1 cellular context compared by ENCODE assay signal in the genomic region with DNA sequence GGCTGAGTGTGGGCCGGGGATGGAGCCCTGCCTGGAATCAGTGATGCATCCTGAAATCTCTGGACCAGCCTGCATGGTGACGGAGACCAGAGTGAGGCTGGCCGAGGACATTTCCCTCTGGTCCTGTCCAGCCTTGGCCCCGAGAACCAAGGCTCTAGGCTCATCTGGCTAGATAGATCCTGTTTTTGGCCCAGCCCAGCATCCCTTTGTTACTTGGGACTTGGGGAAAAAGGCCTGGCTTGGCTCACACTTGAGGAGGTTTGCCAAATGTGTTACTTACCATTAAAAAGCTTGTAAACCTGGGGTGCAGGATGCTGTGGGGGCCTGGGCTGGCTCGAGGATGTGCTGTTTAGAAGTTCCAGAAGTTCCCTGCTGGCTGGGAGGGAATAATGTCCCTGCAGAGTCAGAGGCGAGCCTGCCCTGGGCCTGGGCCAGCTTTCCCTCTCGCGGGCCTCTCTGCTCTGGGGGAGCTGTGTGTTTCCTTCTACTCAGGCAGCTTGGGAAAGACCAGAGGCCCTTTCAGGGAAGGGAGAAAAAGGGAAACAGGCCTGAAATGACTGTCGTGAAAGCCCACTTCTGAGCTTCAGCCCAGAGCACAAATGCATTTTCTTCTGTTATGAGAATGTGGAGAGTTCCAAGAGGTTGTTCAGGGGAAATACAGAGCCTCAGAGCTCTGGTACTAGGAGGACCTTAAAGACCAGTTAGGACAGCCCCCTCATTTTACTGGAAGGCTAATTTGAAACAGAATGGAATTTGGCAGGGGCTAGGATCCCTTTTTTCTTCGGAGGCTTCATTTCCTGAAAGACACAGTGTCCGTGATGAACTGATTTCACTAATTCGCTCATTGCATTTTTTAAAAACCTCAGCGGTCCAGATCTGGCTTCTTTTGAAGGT.
TF ChIP-seq lines count a peak whose summit lies in the region.

No MANE protein-coding gene starts in this region.

TF ChIP-seq in K562, 482 proteins besides CTCF, POLR2A, EP300 and RAD21 (continued from another document and continues in another):
- no peak for TF ChIP-seq MITF (IDR thresholded peaks at IDR 0.05)
- TF ChIP-seq, protein P1, sequence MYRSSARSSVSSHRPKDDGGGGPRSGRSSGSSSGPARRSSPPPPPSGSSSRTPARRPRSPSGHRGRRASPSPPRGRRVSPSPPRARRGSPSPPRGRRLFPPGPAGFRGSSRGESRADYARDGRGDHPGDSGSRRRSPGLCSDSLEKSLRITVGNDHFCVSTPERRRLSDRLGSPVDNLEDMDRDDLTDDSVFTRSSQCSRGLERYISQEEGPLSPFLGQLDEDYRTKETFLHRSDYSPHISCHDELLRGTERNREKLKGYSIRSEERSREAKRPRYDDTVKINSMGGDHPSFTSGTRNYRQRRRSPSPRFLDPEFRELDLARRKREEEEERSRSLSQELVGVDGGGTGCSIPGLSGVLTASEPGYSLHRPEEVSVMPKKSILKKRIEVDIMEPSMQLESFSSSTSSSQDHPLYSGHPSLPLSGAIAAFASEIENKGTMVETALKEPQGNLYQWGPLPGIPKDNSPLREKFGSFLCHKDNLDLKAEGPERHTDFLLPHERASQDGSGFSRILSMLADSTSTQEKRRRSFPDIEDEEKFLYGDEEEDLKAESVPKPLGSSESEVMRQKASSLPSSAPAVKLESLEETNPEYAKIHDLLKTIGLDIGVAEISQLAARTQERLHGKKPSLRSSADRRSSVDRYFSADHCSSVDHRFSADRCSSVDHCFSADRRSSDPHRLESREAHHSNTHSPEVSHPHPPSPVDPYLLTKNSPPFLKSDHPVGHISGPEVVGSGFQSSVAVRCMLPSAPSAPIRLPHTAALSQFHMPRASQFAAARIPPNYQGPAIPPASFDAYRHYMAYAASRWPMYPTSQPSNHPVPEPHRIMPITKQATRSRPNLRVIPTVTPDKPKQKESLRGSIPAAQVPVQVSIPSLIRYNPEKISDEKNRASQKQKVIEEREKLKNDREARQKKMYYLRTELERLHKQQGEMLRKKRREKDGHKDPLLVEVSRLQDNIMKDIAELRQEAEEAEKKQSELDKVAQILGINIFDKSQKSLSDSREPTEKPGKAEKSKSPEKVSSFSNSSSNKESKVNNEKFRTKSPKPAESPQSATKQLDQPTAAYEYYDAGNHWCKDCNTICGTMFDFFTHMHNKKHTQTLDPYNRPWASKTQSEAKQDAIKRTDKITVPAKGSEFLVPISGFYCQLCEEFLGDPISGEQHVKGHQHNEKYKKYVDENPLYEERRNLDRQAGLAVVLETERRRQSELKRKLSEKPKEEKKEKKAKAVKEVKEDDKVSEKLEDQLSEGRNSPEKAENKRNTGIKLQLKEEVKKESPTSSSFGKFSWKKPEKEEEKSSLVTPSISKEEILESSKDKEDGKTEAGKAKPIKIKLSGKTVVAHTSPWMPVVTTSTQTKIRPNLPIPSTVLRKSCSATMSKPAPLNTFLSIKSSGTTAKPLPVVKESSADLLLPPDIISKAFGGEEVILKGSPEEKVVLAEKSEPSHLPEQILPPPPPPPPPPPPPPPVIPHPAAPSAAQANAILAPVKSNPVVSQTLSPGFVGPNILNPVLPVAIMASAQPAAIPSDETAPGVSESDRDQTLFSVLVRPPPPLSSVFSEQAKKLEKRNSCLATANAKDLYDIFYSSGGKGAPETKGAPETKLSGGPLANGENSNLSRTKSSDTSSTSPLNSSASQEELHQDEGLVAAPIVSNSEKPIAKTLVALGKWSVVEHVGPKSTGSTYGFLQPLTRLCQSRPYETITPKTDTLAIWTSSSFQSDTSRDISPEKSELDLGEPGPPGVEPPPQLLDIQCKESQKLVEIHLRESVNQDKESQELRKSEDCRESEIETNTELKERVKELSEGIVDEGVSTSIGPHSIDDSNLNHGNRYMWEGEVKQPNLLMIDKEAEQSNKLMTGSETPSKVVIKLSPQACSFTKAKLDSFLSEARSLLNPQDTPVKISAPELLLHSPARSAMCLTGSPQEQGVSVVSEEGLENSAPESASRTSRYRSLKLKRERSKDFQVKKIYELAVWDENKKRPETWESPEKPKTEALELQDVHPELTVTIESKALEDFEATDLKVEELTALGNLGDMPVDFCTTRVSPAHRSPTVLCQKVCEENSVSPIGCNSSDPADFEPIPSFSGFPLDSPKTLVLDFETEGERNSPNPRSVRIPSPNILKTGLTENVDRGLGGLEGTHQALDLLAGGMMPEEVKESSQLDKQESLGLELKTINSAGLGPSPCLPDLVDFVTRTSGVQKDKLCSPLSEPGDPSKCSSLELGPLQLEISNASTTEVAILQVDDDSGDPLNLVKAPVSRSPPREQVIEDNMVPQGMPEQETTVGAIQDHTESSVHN (IDR thresholded peaks at IDR 0.05; ENCODE audit: borderline replicate concordance in 1 of 2, low read depth in 1 of 2) = no peak
- no peak for TF ChIP-seq SUPT5H (IDR thresholded peaks at IDR 0.05)
- TF ChIP-seq, protein P2, sequence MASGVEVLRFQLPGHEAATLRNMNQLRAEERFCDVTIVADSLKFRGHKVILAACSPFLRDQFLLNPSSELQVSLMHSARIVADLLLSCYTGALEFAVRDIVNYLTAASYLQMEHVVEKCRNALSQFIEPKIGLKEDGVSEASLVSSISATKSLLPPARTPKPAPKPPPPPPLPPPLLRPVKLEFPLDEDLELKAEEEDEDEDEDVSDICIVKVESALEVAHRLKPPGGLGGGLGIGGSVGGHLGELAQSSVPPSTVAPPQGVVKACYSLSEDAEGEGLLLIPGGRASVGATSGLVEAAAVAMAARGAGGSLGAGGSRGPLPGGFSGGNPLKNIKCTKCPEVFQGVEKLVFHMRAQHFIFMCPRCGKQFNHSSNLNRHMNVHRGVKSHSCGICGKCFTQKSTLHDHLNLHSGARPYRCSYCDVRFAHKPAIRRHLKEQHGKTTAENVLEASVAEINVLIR (CRISPR knock-in tag; IDR thresholded peaks at IDR 0.05) = no peak
- TF ChIP-seq SRSF9 (IDR thresholded peaks at IDR 0.05; ENCODE audit: borderline replicate concordance, low read depth, low read length) = no peak
- TF ChIP-seq ATF4 (CRISPR knock-in tag; IDR thresholded peaks at IDR 0.05) = no peak
- TF ChIP-seq ZNF785 (CRISPR knock-in tag; IDR thresholded peaks at IDR 0.05) = no peak
- TF ChIP-seq ETS2 (tag; IDR thresholded peaks at IDR 0.05; ENCODE audit: borderline replicate concordance, poor library complexity, severe bottlenecking) = no peak
- TF ChIP-seq ZNF398 (CRISPR knock-in tag; IDR thresholded peaks at IDR 0.05) = no peak
- no peak for TF ChIP-seq GTF2F1 (IDR thresholded peaks at IDR 0.05; ENCODE audit: low read depth, low read length)
- TF ChIP-seq, protein P3, sequence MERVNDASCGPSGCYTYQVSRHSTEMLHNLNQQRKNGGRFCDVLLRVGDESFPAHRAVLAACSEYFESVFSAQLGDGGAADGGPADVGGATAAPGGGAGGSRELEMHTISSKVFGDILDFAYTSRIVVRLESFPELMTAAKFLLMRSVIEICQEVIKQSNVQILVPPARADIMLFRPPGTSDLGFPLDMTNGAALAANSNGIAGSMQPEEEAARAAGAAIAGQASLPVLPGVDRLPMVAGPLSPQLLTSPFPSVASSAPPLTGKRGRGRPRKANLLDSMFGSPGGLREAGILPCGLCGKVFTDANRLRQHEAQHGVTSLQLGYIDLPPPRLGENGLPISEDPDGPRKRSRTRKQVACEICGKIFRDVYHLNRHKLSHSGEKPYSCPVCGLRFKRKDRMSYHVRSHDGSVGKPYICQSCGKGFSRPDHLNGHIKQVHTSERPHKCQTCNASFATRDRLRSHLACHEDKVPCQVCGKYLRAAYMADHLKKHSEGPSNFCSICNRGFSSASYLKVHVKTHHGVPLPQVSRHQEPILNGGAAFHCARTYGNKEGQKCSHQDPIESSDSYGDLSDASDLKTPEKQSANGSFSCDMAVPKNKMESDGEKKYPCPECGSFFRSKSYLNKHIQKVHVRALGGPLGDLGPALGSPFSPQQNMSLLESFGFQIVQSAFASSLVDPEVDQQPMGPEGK (CRISPR knock-in tag; IDR thresholded peaks at IDR 0.05; ENCODE audit: borderline replicate concordance) = no peak
- TF ChIP-seq ESRRB (CRISPR knock-in tag; IDR thresholded peaks at IDR 0.05; ENCODE audit: borderline replicate concordance) = no peak
- no peak for TF ChIP-seq GTF2B (IDR thresholded peaks at IDR 0.05; ENCODE audit: extremely low read depth, insufficient read length)
- TF ChIP-seq ATF2 (CRISPR knock-in tag; IDR thresholded peaks at IDR 0.05) = no peak
- no peak for TF ChIP-seq ARID4B (CRISPR knock-in tag; IDR thresholded peaks at IDR 0.05)
- no peak for TF ChIP-seq TEAD4 (IDR thresholded peaks at IDR 0.05; ENCODE audit: low read length)
- no peak for TF ChIP-seq TEAD4 (CRISPR knock-in tag; IDR thresholded peaks at IDR 0.05; ENCODE audit: borderline replicate concordance)
- TF ChIP-seq TEAD2 (tag; IDR thresholded peaks at IDR 0.05) = no peak; the same call in 1 of the 2 replicates
